29 cellular contexts compared by ENCODE assay signal in the genomic region with DNA sequence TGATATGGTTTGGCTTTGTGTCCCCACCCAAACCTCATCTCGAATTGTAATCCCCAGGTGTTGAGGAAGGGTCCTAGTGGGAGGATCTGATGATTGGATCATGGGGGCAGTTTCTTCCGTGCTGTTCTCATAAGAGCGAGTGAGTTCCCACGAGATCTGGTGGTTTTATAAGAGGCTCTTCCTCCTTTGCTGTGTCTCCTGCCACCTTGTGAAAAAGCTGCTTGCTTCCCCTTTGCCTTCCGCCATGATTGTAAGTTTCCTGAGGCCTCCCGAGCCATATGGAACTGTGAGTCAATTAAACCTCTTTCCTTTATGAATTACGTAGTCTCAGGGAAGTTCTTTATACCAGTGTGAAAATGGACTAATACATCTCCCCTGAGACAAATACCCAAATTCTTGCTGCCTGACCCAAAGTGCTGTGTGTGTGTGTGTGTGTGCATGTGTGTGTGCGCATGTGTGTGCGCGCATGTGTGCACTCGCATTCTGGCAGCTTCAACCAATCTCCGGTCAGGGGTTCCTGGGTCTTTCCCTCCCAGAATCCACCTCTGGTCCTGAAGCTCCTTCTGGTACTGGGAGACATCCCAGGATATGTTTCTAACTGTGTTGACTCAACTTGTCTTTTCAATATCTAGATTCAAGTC.
DNase-seq lines count a peak whose midpoint lies in the region; ATAC-seq and TF ChIP-seq lines count a peak whose summit lies in the region.
"Had no signal": no experiment of that assay in that cellular context is flagged by ENCODE, and none has a peak within 500 bp of the region (broad histone marks: within the 10 kb centered on the region; RNA-seq: fewer than 3 reads in every experiment).

No MANE protein-coding gene starts in this region.

- no peaks in the 10 kb centered on the region for H3K9me2 ChIP-seq in Karpas-422 (replicated peaks; ENCODE audit: insufficient read depth, low read length)

- H3K4me3 ChIP-seq in BLaER1 (no peak overlapping the region), Karpas-422 (ENCODE audit: low read length) (peak overlapping the region; percentile 45)
- H3K4me3 ChIP-seq: breast epithelium, heart right ventricle, Peyer's patch, psoas muscle, transverse colon had no signal

- no peak overlapping the region for H3K9ac ChIP-seq in BLaER1
- peak overlapping the region; percentile 35 for H3K9ac ChIP-seq in Karpas-422 (ENCODE audit: low read length)

- H4K20me1 ChIP-seq in BLaER1 (no peaks in the 10 kb centered on the region), Karpas-422 (ENCODE audit: insufficient read depth, low read depth, low read length) (no peaks in the 10 kb centered on the region)

- peak; percentile 92 for ATAC-seq in memory B cell (ENCODE audit: low read depth)
- no peak for ATAC-seq in activated naive CD4-positive, alpha-beta T cell treated with anti-CD3 and anti-CD28 coated beads, Interleukin-2, amount 50 U/mL, for 72 hours
- ATAC-seq: activated CD4-positive, alpha-beta T cell treated with anti-CD3 and anti-CD28 coated beads for 36 hours; activated CD8-positive, alpha-beta T cell treated with anti-CD3 and anti-CD28 coated beads for 36 hours; CD8-positive, alpha-beta T cell; heart right ventricle; natural killer cell; psoas muscle; stimulated activated effector memory CD8-positive, alpha-beta T cell treated with anti-CD3 and anti-CD28 coated beads, Interleukin-12 subunit alpha, Interleukin-12 subunit beta, amount 100 ng/mL, for 72 hours had no signal

- POLR2A ChIA-PET in RWPE1 (lab: Yijun Ruan, JAX; ENCODE audit: low non-redundant PET): no interaction called here

- H3K36me3 ChIP-seq in BLaER1: no peaks in the 10 kb centered on the region
- H3K36me3 ChIP-seq in Karpas-422 (ENCODE audit: insufficient read depth, low read length): no peaks in the 10 kb centered on the region
- H3K36me3 ChIP-seq: breast epithelium, heart right ventricle, Peyer's patch, transverse colon had no signal

- peak overlapping the region; percentile 93 for H2AFZ ChIP-seq in Karpas-422 (ENCODE audit: low read length)

- H3K36me3 Mint-ChIP-seq in memory B cell: no peaks in the 10 kb centered on the region
- peaks cover 0 to 1% of the 10 kb centered on the region in 2 donors for H3K36me3 Mint-ChIP-seq in activated naive CD4-positive, alpha-beta T cell treated with anti-CD3 and anti-CD28 coated beads, Interleukin-2, amount 50 U/mL, for 72 hours
- H3K36me3 Mint-ChIP-seq: activated naive CD4-positive, alpha-beta T cell treated with anti-CD3 and anti-CD28 coated beads, Interleukin-2, amount 50 U/mL, for 24 hours; CD8-positive, alpha-beta T cell; natural killer cell; stimulated activated effector memory CD8-positive, alpha-beta T cell treated with anti-CD3 and anti-CD28 coated beads, Interleukin-12 subunit alpha, Interleukin-12 subunit beta, amount 100 ng/mL, for 72 hours had no signal

- H3K4me1 ChIP-seq in BLaER1 (peaks cover 13% of the 10 kb centered on the region), Karpas-422 (ENCODE audit: low read length) (peaks cover 29% of the 10 kb centered on the region)
- H3K4me1 ChIP-seq: breast epithelium, Peyer's patch, psoas muscle had no signal

- DNase-seq in Karpas-422 (peak; percentile 73), OCI-M1 (lab: John Stamatoyannopoulos, UW) (peak; percentile 61), memory B cell (ENCODE audit: low spot score in 2 of 2) (peak in 1 of 2 donors; percentile 14), NCI-H2227 (lab: John Stamatoyannopoulos, UW; ENCODE audit: unreplicated experiment) (no peak), RWPE1 (ENCODE audit: low spot score) (no peak), NCI-H345 (lab: John Stamatoyannopoulos, UW) (no peak)
- DNase-seq in activated naive CD4-positive, alpha-beta T cell treated with anti-CD3 and anti-CD28 coated beads, Interleukin-2, amount 50 U/mL, for 72 hours (ENCODE audit: low spot score in 2 of 2): no peak
- DNase-seq: activated CD4-positive, alpha-beta T cell treated with anti-CD3 and anti-CD28 coated beads for 36 hours; activated CD8-positive, alpha-beta T cell treated with anti-CD3 and anti-CD28 coated beads for 36 hours; CD8-positive, alpha-beta T cell; EL; foreskin melanocyte; heart right ventricle; kidney; natural killer cell; NCI-H1092 treated with DMSO at 0.1 percent for 48 hours; NCI-H1694 treated with DMSO at 0.1 percent for 48 hours; NCI-H510A; occipital lobe; Peyer's patch; psoas muscle; SIG-M5; transverse colon had no signal

- H3K27ac Mint-ChIP-seq in memory B cell: no peak overlapping the region
- H3K27ac Mint-ChIP-seq in activated naive CD4-positive, alpha-beta T cell treated with anti-CD3 and anti-CD28 coated beads, Interleukin-2, amount 50 U/mL, for 72 hours: no peak overlapping the region
- H3K27ac Mint-ChIP-seq: activated CD4-positive, alpha-beta T cell treated with anti-CD3 and anti-CD28 coated beads for 36 hours; activated CD8-positive, alpha-beta T cell treated with anti-CD3 and anti-CD28 coated beads for 36 hours; activated naive CD4-positive, alpha-beta T cell treated with anti-CD3 and anti-CD28 coated beads, Interleukin-2, amount 50 U/mL, for 24 hours; activated T-helper 2 cell treated with anti-CD3 and anti-CD28 coated beads, Interferon-gamma antibody, Interleukin-2, Interleukin-4, amounts not matched to agents 10 μg/mL and 5 μg/mL and 100 μg/mL, durations not matched to agents 14 hours and 24 hours and 36 hours; CD8-positive, alpha-beta T cell; natural killer cell; stimulated activated effector memory CD8-positive, alpha-beta T cell treated with anti-CD3 and anti-CD28 coated beads, Interleukin-12 subunit alpha, Interleukin-12 subunit beta, amount 100 ng/mL, for 72 hours; T-helper 2 cell treated with Interferon-gamma antibody and Interleukin-4, amounts not matched to agents 5 μg/mL and 100 μg/mL, for 36 hours had no signal

- H3K9me3 Mint-ChIP-seq in memory B cell: no peaks in the 10 kb centered on the region
- no peaks in the 10 kb centered on the region for H3K9me3 Mint-ChIP-seq in activated naive CD4-positive, alpha-beta T cell treated with anti-CD3 and anti-CD28 coated beads, Interleukin-2, amount 50 U/mL, for 72 hours
- H3K9me3 Mint-ChIP-seq: activated CD8-positive, alpha-beta T cell treated with anti-CD3 and anti-CD28 coated beads for 36 hours; activated naive CD4-positive, alpha-beta T cell treated with anti-CD3 and anti-CD28 coated beads, Interleukin-2, amount 50 U/mL, for 24 hours; activated T-helper 2 cell treated with anti-CD3 and anti-CD28 coated beads, Interferon-gamma antibody, Interleukin-2, Interleukin-4, amounts not matched to agents 10 μg/mL and 5 μg/mL and 100 μg/mL, durations not matched to agents 14 hours and 24 hours and 36 hours; CD8-positive, alpha-beta T cell; natural killer cell; stimulated activated effector memory CD8-positive, alpha-beta T cell treated with anti-CD3 and anti-CD28 coated beads, Interleukin-12 subunit alpha, Interleukin-12 subunit beta, amount 100 ng/mL, for 72 hours; T-helper 2 cell treated with Interferon-gamma antibody and Interleukin-4, amounts not matched to agents 5 μg/mL and 100 μg/mL, for 36 hours had no signal

- H3K27ac ChIP-seq in BLaER1: no peak overlapping the region
- H3K27ac ChIP-seq in Karpas-422 (ENCODE audit: low read length): no peak overlapping the region
- H3K27ac ChIP-seq in RWPE1: no peak overlapping the region
- H3K27ac ChIP-seq: breast epithelium, heart right ventricle, Peyer's patch, psoas muscle, transverse colon had no signal

- CTCF ChIA-PET in RWPE1 (lab: Yijun Ruan, JAX): no interaction called here

- no peak for TF ChIP-seq CTCF in RWPE1 (conservative IDR thresholded peaks at IDR 0.05; ENCODE audit: low read depth)

- H3K27me3 Mint-ChIP-seq in memory B cell: peaks cover 6% of the 10 kb centered on the region

- peaks cover 3% of the 10 kb centered on the region; the same call in 1 of the 2 replicates for H3K27me3 ChIP-seq in BLaER1
- no peaks in the 10 kb centered on the region for H3K27me3 ChIP-seq in Karpas-422 (ENCODE audit: low read length)
- H3K27me3 ChIP-seq: Peyer's patch had no signal

- no peak overlapping the region for H3K4me3 Mint-ChIP-seq in memory B cell
- H3K4me3 Mint-ChIP-seq: activated CD4-positive, alpha-beta T cell treated with anti-CD3 and anti-CD28 coated beads for 36 hours; activated CD8-positive, alpha-beta T cell treated with anti-CD3 and anti-CD28 coated beads for 36 hours; activated naive CD4-positive, alpha-beta T cell treated with anti-CD3 and anti-CD28 coated beads, Interleukin-2, amount 50 U/mL, for 24 hours; CD8-positive, alpha-beta T cell; natural killer cell; stimulated activated effector memory CD8-positive, alpha-beta T cell treated with anti-CD3 and anti-CD28 coated beads, Interleukin-12 subunit alpha, Interleukin-12 subunit beta, amount 100 ng/mL, for 72 hours; T-helper 2 cell treated with Interferon-gamma antibody and Interleukin-4, amounts not matched to agents 5 μg/mL and 100 μg/mL, for 36 hours had no signal

- H3K79me2 ChIP-seq in Karpas-422 (ENCODE audit: low read length): no peaks in the 10 kb centered on the region

- H3K4me2 ChIP-seq in BLaER1: peak overlapping the region; percentile 33
- H3K4me2 ChIP-seq in Karpas-422 (ENCODE audit: low read depth, low read length, poor library complexity, severe bottlenecking): peak overlapping the region; percentile 47

- peaks cover 5% of the 10 kb centered on the region for H3K4me1 Mint-ChIP-seq in memory B cell

- H3K9me3 ChIP-seq in BLaER1 (no peaks in the 10 kb centered on the region), Karpas-422 (ENCODE audit: low read length) (no peaks in the 10 kb centered on the region)
- H3K9me3 ChIP-seq: breast epithelium, heart right ventricle, Peyer's patch, psoas muscle, transverse colon had no signal

Comparison
In these comparisons a context has a peak if more than half of its experiments do, and no peak if none do; other contexts are left out.
1. DNase-seq: peak in Karpas-422 (single experiment) and OCI-M1 (single experiment); none in NCI-H2227 (single experiment), RWPE1 (single experiment), NCI-H345 (single experiment) and activated naive CD4-positive, alpha-beta T cell treated with anti-CD3 and anti-CD28 coated beads, Interleukin-2, amount 50 U/mL, for 72 hours (0 of 2).